Comparison of ENCODE assay signal across 7 cellular contexts in the genomic region with DNA sequence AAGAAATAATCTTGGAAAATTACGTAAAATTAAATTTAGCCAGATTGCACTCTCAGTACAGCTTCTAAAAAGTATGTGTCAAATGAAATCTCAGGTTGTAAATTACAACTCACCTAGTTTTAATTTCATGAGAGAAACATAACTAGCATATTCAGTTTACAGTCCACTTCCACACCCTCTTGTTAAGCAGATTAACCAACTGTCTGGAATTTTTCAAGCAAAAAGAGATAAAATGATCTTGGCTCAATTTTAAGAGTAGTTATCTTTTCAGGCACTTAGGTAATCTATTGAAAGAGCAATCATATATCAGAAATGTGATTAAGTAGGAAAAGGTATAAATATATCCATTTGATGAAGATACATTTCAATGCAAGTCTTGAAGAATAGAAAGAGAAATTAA.
"Had no signal": no experiment of that assay in that cellular context is flagged by ENCODE, and none has a peak within 500 bp of the region (broad histone marks: within the 10 kb centered on the region; RNA-seq: fewer than 3 reads in every experiment).

No MANE protein-coding gene starts in this region.

- H3K4me3 ChIP-seq: GM12878 had no signal

- FAIRE-seq: GM12878, GM12891, GM12892, GM18507, GM19239 had no signal

- ATAC-seq: GM12878 had no signal

- DNase-seq: GDM1, GF-D8 had no signal
